ENCODE assay signal across 8 cellular contexts in the genomic region with DNA sequence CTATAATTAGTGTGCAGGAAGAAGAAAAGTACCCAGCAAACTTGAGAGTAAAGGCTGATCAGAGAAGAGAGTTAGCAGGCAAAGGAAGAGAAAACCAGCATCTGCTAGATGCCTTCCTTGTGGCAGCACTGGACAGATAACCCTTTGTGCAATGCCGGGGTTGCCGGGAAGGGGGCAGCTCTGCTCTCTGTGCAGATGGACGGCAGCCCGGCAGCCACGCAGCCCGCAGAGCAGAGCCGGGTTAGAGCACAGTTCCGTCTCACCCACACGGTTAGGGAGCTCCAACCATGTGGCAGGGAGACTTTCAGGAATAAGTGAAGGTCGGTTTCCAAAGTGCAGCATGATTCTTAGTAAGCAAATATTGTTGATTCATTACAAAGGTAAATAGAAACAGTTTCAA.
A peak's percentile ranks its signal among the peaks of the same experiment; 100 is the strongest.
DNase-seq lines count a peak whose midpoint lies in the region; ATAC-seq and TF ChIP-seq lines count a peak whose summit lies in the region.

No MANE protein-coding gene starts in this region.

- peak; percentile 69 for TF ChIP-seq CTCF in VCaP (conservative IDR thresholded peaks at IDR 0.05)

- intact Hi-C loops in left cardiac atrium (cut with DNase I): no loop called here
- intact Hi-C loops in sciatic nerve (cut with DNase I): no loop called here

- DNase-seq in NCI-H82 (lab: John Stamatoyannopoulos, UW) (peak; percentile 41), NCI-H82 treated with DMSO at 0.1 percent for 48 hours (lab: John Stamatoyannopoulos, UW; ENCODE audit: unreplicated experiment) (no peak), left cardiac atrium (peak; percentile 62), sciatic nerve (ENCODE audit: low spot score) (no peak), GM19240 (ENCODE audit: insufficient read length, low spot score) (no peak), H4 (ENCODE audit: low spot score) (no peak)

- peak; percentile 72 for ATAC-seq in HG03196 (IDR thresholded peaks at IDR 0.05; ENCODE audit: unreplicated experiment)
- peak; percentile 82 to 94 for ATAC-seq in left cardiac atrium
- ATAC-seq in sciatic nerve: peak; percentile 46

- H3K27ac ChIP-seq in VCaP: no peak overlapping the region

Comparison
In these comparisons a context has a peak if more than half of its experiments do, and no peak if none do; other contexts are left out.
1. DNase-seq: peak in NCI-H82 (single experiment) and left cardiac atrium (single experiment); none in NCI-H82 treated with DMSO at 0.1 percent for 48 hours (single experiment), sciatic nerve (single experiment), GM19240 (single experiment) and H4 (single experiment).
2. Peak in every context shown above with its lines, with median percentiles within 50 percentile points of each other: ATAC-seq.